In genomic region chr17:48727415-48728175, GRCh38 we compare ENCODE assay signal across 13 cellular contexts. TPM values are rescaled to one million over a fixed set of nuclear protein-coding genes. Genes with fewer than 3 reads are reported as not detected.
DNase-seq lines count a peak whose midpoint lies in the region; ATAC-seq and TF ChIP-seq lines count a peak whose summit lies in the region.
"Had no signal": no experiment of that assay in that cellular context is flagged by ENCODE, and none has a peak within 500 bp of the region (broad histone marks: within the 10 kb centered on the region; RNA-seq: fewer than 3 reads in every experiment).

No MANE protein-coding gene starts in this region.

- intact Hi-C loops in Calu3 (cut with micrococcal nuclease; ENCODE audit: unreplicated experiment) (loop anchor here (1.0 kb wide), 1 partner anchor 151 kb away; no protein-coding TSS in a partner anchor), Panc1 (cut with micrococcal nuclease; ENCODE audit: unreplicated experiment) (no loop called here), heart left ventricle (cut with DNase I) (loop anchor here in 6 of 10 donors (5.0 to 10.0 kb wide), 4 partner anchors 65 to 277 kb away; no protein-coding TSS in a partner anchor), posterior vena cava (cut with DNase I) (loop anchor here in 1 of 2 donors (2.0 to 10.0 kb wide), 2 partner anchors 63 to 147 kb away; no protein-coding TSS in a partner anchor)

- H3K27me3 ChIP-seq in Panc1 (ENCODE audit: control insufficient read depth, insufficient read depth, low read length), result no peaks in the 10 kb centered on the region
- peaks cover 57% of the 10 kb centered on the region for H3K27me3 ChIP-seq in rectal smooth muscle tissue (ENCODE audit: control insufficient read depth, insufficient read depth, low read length)
- H3K27me3 ChIP-seq in heart left ventricle, result peaks cover 68 to 100% (median 100%) of the 10 kb centered on the region in 9 donors

- BruUV-seq in Calu3 (replicated peaks; lab: Mats Ljungman, UMichigan) (no TSS peak), Panc1 (replicated peaks; lab: Mats Ljungman, UMichigan) (no TSS peak)

- peaks cover 69% of the 10 kb centered on the region for H3K27me3 Mint-ChIP-seq in Calu3 (ENCODE audit: unreplicated experiment)

- peak overlapping the region; percentile 70; the same call in 1 of the 2 replicates for H3K27ac ChIP-seq in Panc1 (ENCODE audit: low read length)
- H3K27ac ChIP-seq in rectal smooth muscle tissue (ENCODE audit: low read depth, low read length), result no peak overlapping the region
- no peak overlapping the region for H3K27ac ChIP-seq in heart left ventricle
- H3K27ac ChIP-seq: psoas muscle, SJSA1, tibial artery had no signal

- H3K36me3 ChIP-seq in Panc1 (ENCODE audit: control insufficient read depth, insufficient read depth, low read length), result no peaks in the 10 kb centered on the region
- H3K36me3 ChIP-seq in rectal smooth muscle tissue (ENCODE audit: control insufficient read depth, insufficient read depth, low read length), result no peaks in the 10 kb centered on the region
- H3K36me3 ChIP-seq in heart left ventricle, result no peaks in the 10 kb centered on the region
- H3K36me3 ChIP-seq: SJSA1, tibial artery had no signal

- no peaks in the 10 kb centered on the region for H3K9me3 ChIP-seq in Panc1 (ENCODE audit: control insufficient read depth, insufficient read depth, low read depth, low read length)
- no peaks in the 10 kb centered on the region for H3K9me3 ChIP-seq in heart left ventricle
- H3K9me3 ChIP-seq: psoas muscle, SJSA1, tibial artery had no signal

- H3K9ac ChIP-seq in rectal smooth muscle tissue (ENCODE audit: low read length), result no peak overlapping the region

- DNase-seq in Calu3 (no peak), Panc1 (ENCODE audit: low read depth, low spot score) (no peak), foreskin fibroblast (no peak), heart left ventricle (no peak), D341Med (ENCODE audit: low spot score) (no peak), posterior vena cava (ENCODE audit: low spot score) (no peak), NCI-H146 treated with DMSO at 0.1 percent for 48 hours (lab: John Stamatoyannopoulos, UW; ENCODE audit: unreplicated experiment) (no peak)
- DNase-seq: activated effector memory CD4-positive, alpha-beta T cell treated with anti-CD3 and anti-CD28 coated beads, Interleukin-2, amount 50 U/mL, for 16 hours; psoas muscle; tibial artery had no signal

- peaks cover 14% of the 10 kb centered on the region for H3K36me3 Mint-ChIP-seq in Calu3 (ENCODE audit: insufficient read depth, unreplicated experiment)

- H3K4me1 ChIP-seq in Panc1 (ENCODE audit: control insufficient read depth, insufficient read depth, low read length), result peaks cover 6% of the 10 kb centered on the region; the same call in 1 of the 2 replicates
- H3K4me1 ChIP-seq in rectal smooth muscle tissue (ENCODE audit: control insufficient read depth, insufficient read depth, low read length), result no peaks in the 10 kb centered on the region
- H3K4me1 ChIP-seq in heart left ventricle, result peaks cover 0 to 38% (median 15%) of the 10 kb centered on the region in 12 donors

- ATAC-seq in Panc1, result peak; percentile 1; the same call in 1 of the 2 replicates
- ATAC-seq in heart left ventricle, result no peak

- TF ChIP-seq CTCF in Calu3 (IDR thresholded peaks at IDR 0.05; ENCODE audit: unreplicated experiment) (no peak), Panc1 (IDR thresholded peaks at IDR 0.05) (no peak), foreskin fibroblast (IDR thresholded peaks at IDR 0.05; ENCODE audit: low read depth, low read length) (no peak), heart left ventricle (IDR thresholded peaks at IDR 0.05) (no peak)

- peaks cover 21% of the 10 kb centered on the region for H3K4me1 Mint-ChIP-seq in Calu3 (ENCODE audit: low read depth, unreplicated experiment)

- CTCF ChIA-PET in Calu3 (lab: Charles Lee) (interaction anchor here (1.0 to 2.2 kb wide), 5 partner anchors 11 to 305 kb away, joined by 3 to 14 read pairs (median 8); no protein-coding TSS in a partner anchor), Panc1 (lab: Charles Lee) (interaction anchor here (0.5 to 4.6 kb wide), 5 partner anchors 57 to 560 kb away, joined by 3 to 98 read pairs (median 3); no protein-coding TSS in a partner anchor)

- peak overlapping the region; percentile 58 to 90 for H3K4me3 ChIP-seq in Panc1 (ENCODE audit: low read depth in 2 of 2, low read length in 2 of 2)
- peak overlapping the region; percentile 42 to 43 for H3K4me3 ChIP-seq in foreskin fibroblast (ENCODE audit: low read depth in 1 of 2, low read length in 2 of 2)
- H3K4me3 ChIP-seq in rectal smooth muscle tissue (ENCODE audit: low read length), result peak overlapping the region; percentile 66
- peak overlapping the region in 1 of 12 donors; percentile 29 for H3K4me3 ChIP-seq in heart left ventricle
- H3K4me3 ChIP-seq: tibial artery had no signal

- 27 to 41% (median 30%) methylated on average over 7 to 9 of the region's 9 CpGs for WGBS in heart left ventricle, 4 donors

- in situ Hi-C loops in Panc1 (cut with HindIII; ENCODE audit: low pct_unique_long_range_greater_than_20kb, low sequenced_read_pairs), result no loop called here

- no peaks in the 10 kb centered on the region for H3K9me3 Mint-ChIP-seq in Calu3 (ENCODE audit: low read depth, unreplicated experiment)

- POLR2A ChIA-PET in Panc1 (lab: Charles Lee), result no interaction called here

- H3K27ac Mint-ChIP-seq in Calu3 (ENCODE audit: unreplicated experiment), result peak overlapping the region; percentile 57

- TF ChIP-seq POLR2A in heart left ventricle (IDR thresholded peaks at IDR 0.05), result no peak

- peak overlapping the region; percentile 70 for H3K4me3 Mint-ChIP-seq in Calu3 (ENCODE audit: low read depth, unreplicated experiment)

RNA-seq across cellular contexts. Expression of gene HOXB13, which starts 1.0 kb away (rescaled TPM):
- total RNA-seq in Calu3 (2022) (1.1 and 1.9 TPM in 2 replicates), Panc1 (2021; ENCODE audit: unreplicated experiment) (8.1 TPM), heart left ventricle (not detected), posterior vena cava (not detected)
- polyA plus RNA-seq in Panc1 (2012; ENCODE audit: insufficient read length), result 11.7 TPM
- not detected for polyA plus RNA-seq in heart left ventricle
- total RNA-seq: mesenteric fat pad, psoas muscle, SJSA1 had no signal
- polyA plus RNA-seq: psoas muscle had no signal

RNA-seq across cellular contexts. Expression of gene PRAC2, which starts 4.6 kb away (rescaled TPM):
- total RNA-seq in Calu3 (2022) (not detected in 2 replicates), Panc1 (2021; ENCODE audit: unreplicated experiment) (not detected), heart left ventricle (not detected), posterior vena cava (not detected)
- polyA plus RNA-seq in Panc1 (2012; ENCODE audit: insufficient read length), result not detected
- polyA plus RNA-seq in heart left ventricle, result not detected
- total RNA-seq: mesenteric fat pad, psoas muscle, SJSA1 had no signal
- polyA plus RNA-seq: psoas muscle had no signal

RNA-seq across cellular contexts. Expression of gene PRAC1, which starts 5.3 kb away (rescaled TPM):
- total RNA-seq in Calu3 (2022) (not detected in 2 replicates), Panc1 (2021; ENCODE audit: unreplicated experiment) (not detected), heart left ventricle (not detected), posterior vena cava (not detected)
- not detected for polyA plus RNA-seq in Panc1 (2012; ENCODE audit: insufficient read length)
- not detected for polyA plus RNA-seq in heart left ventricle
- total RNA-seq: mesenteric fat pad, psoas muscle, SJSA1 had no signal
- polyA plus RNA-seq: psoas muscle had no signal
